In genomic region chr11:9566561-9567063, GRCh38 we compare ENCODE assay signal across 8 cellular contexts. TPM values are rescaled to one million over a fixed set of nuclear protein-coding genes. Genes with fewer than 3 reads are reported as not detected.
DNase-seq lines count a peak whose midpoint lies in the region; ATAC-seq and TF ChIP-seq lines count a peak whose summit lies in the region.

No MANE protein-coding gene starts in this region.

- intact Hi-C loops in lower lobe of right lung (cut with DNase I), result no loop called here

- H3K4me1 ChIP-seq in lower lobe of right lung (peaks cover 35% of the 10 kb centered on the region), upper lobe of left lung (peaks cover 14 to 30% (median 30%) of the 10 kb centered on the region in 4 donors)

- H3K27me3 Mint-ChIP-seq in activated T-cell treated with anti-CD3 and anti-CD28 coated beads, Interleukin-2, amount 50 U/mL, for 24 hours, result no peaks in the 10 kb centered on the region

- H3K27me3 ChIP-seq in lower lobe of right lung (ENCODE audit: low read depth), result no peaks in the 10 kb centered on the region
- H3K27me3 ChIP-seq in upper lobe of left lung, result no peaks in the 10 kb centered on the region

- H3K4me3 Mint-ChIP-seq in activated T-cell treated with anti-CD3 and anti-CD28 coated beads, Interleukin-2, amount 50 U/mL, for 24 hours, result no peak overlapping the region

- DNase-seq in activated T-cell treated with anti-CD3 and anti-CD28 coated beads, Interleukin-2, amount 50 U/mL, for 24 hours, result no peak
- DNase-seq in activated T-cell treated with anti-CD3 and anti-CD28 coated beads, Interleukin-2, amount 50 U/mL, for 48 hours, result no peak
- DNase-seq in choroid plexus epithelial cell (ENCODE audit: low read depth) (peak; percentile 97), lower lobe of right lung (no peak), upper lobe of left lung (no peak), NCI-H146 treated with DMSO at 0.1 percent for 48 hours (lab: John Stamatoyannopoulos, UW; ENCODE audit: unreplicated experiment) (no peak), NCI-H2107 (lab: John Stamatoyannopoulos, UW) (no peak)

- WGBS in upper lobe of left lung, 2 donors, result 85 to 92% methylated on average over 3 of the region's 3 CpGs

- ATAC-seq in lower lobe of right lung (no peak), upper lobe of left lung (ENCODE audit: low FRiP score in 2 of 2) (peak in 1 of 2 donors; percentile 67), GM19395 (IDR thresholded peaks at IDR 0.05; ENCODE audit: unreplicated experiment) (no peak)

- H3K36me3 ChIP-seq in lower lobe of right lung (no peaks in the 10 kb centered on the region), upper lobe of left lung (no peaks in the 10 kb centered on the region)

- H3K27ac ChIP-seq in lower lobe of right lung, result peak overlapping the region; percentile 94
- peak overlapping the region; percentile 46 to 77 (median 64) for H3K27ac ChIP-seq in upper lobe of left lung

- peaks cover 29% of the 10 kb centered on the region for H3K4me1 Mint-ChIP-seq in activated T-cell treated with anti-CD3 and anti-CD28 coated beads, Interleukin-2, amount 50 U/mL, for 24 hours (ENCODE audit: low read depth)

- TF ChIP-seq POLR2A in upper lobe of left lung (IDR thresholded peaks at IDR 0.05), result no peak

- H3K9me3 ChIP-seq in lower lobe of right lung (no peaks in the 10 kb centered on the region), upper lobe of left lung (no peaks in the 10 kb centered on the region)

- peak overlapping the region; percentile 89 for H3K27ac Mint-ChIP-seq in activated T-cell treated with anti-CD3 and anti-CD28 coated beads, Interleukin-2, amount 50 U/mL, for 24 hours

- peaks cover under 1% of the 10 kb centered on the region for H3K9me3 Mint-ChIP-seq in activated T-cell treated with anti-CD3 and anti-CD28 coated beads, Interleukin-2, amount 50 U/mL, for 24 hours

- no peaks in the 10 kb centered on the region for H3K36me3 Mint-ChIP-seq in activated T-cell treated with anti-CD3 and anti-CD28 coated beads, Interleukin-2, amount 50 U/mL, for 24 hours (ENCODE audit: low read depth)

- TF ChIP-seq EP300 in upper lobe of left lung (IDR thresholded peaks at IDR 0.05), result no peak

- no peak for TF ChIP-seq CTCF in choroid plexus epithelial cell (conservative IDR thresholded peaks at IDR 0.05; ENCODE audit: low read depth, low read length)
- no peak for TF ChIP-seq CTCF in lower lobe of right lung (IDR thresholded peaks at IDR 0.05)
- no peak for TF ChIP-seq CTCF in upper lobe of left lung (IDR thresholded peaks at IDR 0.05)

- H3K4me3 ChIP-seq in choroid plexus epithelial cell (ENCODE audit: low read depth, low read length) (no peak overlapping the region), lower lobe of right lung (no peak overlapping the region), upper lobe of left lung (no peak overlapping the region)

RNA-seq across cellular contexts. Expression of gene WEE1, which starts 6.9 kb away (rescaled TPM):
- total RNA-seq in lower lobe of right lung, result 12.4 TPM
- total RNA-seq in upper lobe of left lung, result 10 to 100 TPM in 5 of 6 donors, 1 to 10 TPM in 1; 9.2 to 47.1 (median 13.4) TPM
